ENCODE assay signal across 9 cellular contexts in genomic region chr6:110415297-110415916, GRCh38. TPM values are rescaled to one million over a fixed set of nuclear protein-coding genes. Genes with fewer than 3 reads are reported as not detected.
DNase-seq lines count a peak whose midpoint lies in the region; ATAC-seq and TF ChIP-seq lines count a peak whose summit lies in the region.
"Had no signal": no experiment of that assay in that cellular context is flagged by ENCODE, and none has a peak within 500 bp of the region (broad histone marks: within the 10 kb centered on the region; RNA-seq: fewer than 3 reads in every experiment).

A gene with protein sequence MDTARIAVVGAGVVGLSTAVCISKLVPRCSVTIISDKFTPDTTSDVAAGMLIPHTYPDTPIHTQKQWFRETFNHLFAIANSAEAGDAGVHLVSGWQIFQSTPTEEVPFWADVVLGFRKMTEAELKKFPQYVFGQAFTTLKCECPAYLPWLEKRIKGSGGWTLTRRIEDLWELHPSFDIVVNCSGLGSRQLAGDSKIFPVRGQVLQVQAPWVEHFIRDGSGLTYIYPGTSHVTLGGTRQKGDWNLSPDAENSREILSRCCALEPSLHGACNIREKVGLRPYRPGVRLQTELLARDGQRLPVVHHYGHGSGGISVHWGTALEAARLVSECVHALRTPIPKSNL (minus strand): TSS chr6:110415575. CDS start chr6:110413462, 2,113 bp downstream.

- H3K9me3 Mint-ChIP-seq in memory B cell (no peaks in the 10 kb centered on the region), neural progenitor cell (peaks cover 5% of the 10 kb centered on the region)

- no peak for ATAC-seq in memory B cell (ENCODE audit: low read depth)
- ATAC-seq in HG02840 (IDR thresholded peaks at IDR 0.05; ENCODE audit: low FRiP score, unreplicated experiment), result no peak
- ATAC-seq in HG02610 (IDR thresholded peaks at IDR 0.05; ENCODE audit: unreplicated experiment), result no peak

- no peaks in the 10 kb centered on the region for H3K36me3 Mint-ChIP-seq in memory B cell
- H3K36me3 Mint-ChIP-seq in neural progenitor cell, result no peaks in the 10 kb centered on the region
- H3K36me3 Mint-ChIP-seq: activated naive CD8-positive, alpha-beta T cell had no signal

- H3K27me3 Mint-ChIP-seq in memory B cell (peaks cover 15% of the 10 kb centered on the region), neural progenitor cell (ENCODE audit: insufficient read depth, low read depth) (peaks cover 4% of the 10 kb centered on the region)

- H3K27me3 ChIP-seq in neural progenitor cell, result no peaks in the 10 kb centered on the region

- no peaks in the 10 kb centered on the region for H3K9me3 ChIP-seq in neural progenitor cell (ENCODE audit: low read depth)

- peak; percentile 74 for DNase-seq in Caki2 (ENCODE audit: low read depth)
- DNase-seq in NCI-H446 (lab: John Stamatoyannopoulos, UW), result peak; percentile 60 to 77
- peak; percentile 93 for DNase-seq in cerebellum (ENCODE audit: low spot score)
- no peak for DNase-seq in memory B cell (ENCODE audit: low spot score in 2 of 2)
- DNase-seq in ureter (ENCODE audit: low spot score), result peak; percentile 77
- DNase-seq in neural progenitor cell (ENCODE audit: low spot score), result no peak

- H4K20me1 ChIP-seq in neural progenitor cell (ENCODE audit: low read depth), result no peaks in the 10 kb centered on the region

- H3K4me2 ChIP-seq in neural progenitor cell, result no peak within 1 kb of the TSS

- TF ChIP-seq CTCF in neural progenitor cell (IDR thresholded peaks at IDR 0.05), result no peak

- H3K4me3 Mint-ChIP-seq in memory B cell, result peak within 1 kb of the TSS; percentile 50
- no peak within 1 kb of the TSS for H3K4me3 Mint-ChIP-seq in neural progenitor cell
- H3K4me3 Mint-ChIP-seq: activated naive CD8-positive, alpha-beta T cell had no signal

- H3K36me3 ChIP-seq in neural progenitor cell, result no peaks in the 10 kb centered on the region

- H2AFZ ChIP-seq in neural progenitor cell (replicated peaks), result no peak within 1 kb of the TSS

- H3K4me1 Mint-ChIP-seq in memory B cell (peaks cover 7% of the 10 kb centered on the region), neural progenitor cell (no peaks in the 10 kb centered on the region)

- no peaks in the 10 kb centered on the region for H3F3A ChIP-seq in neural progenitor cell (ENCODE audit: low read depth)

- H3K79me2 ChIP-seq in neural progenitor cell (ENCODE audit: low read depth), result no peaks in the 10 kb centered on the region

- H3K27ac Mint-ChIP-seq in memory B cell (no peak within 1 kb of the TSS), neural progenitor cell (no peak within 1 kb of the TSS)
- H3K27ac Mint-ChIP-seq: activated naive CD8-positive, alpha-beta T cell had no signal

- H3K4me3 ChIP-seq in neural progenitor cell, result no peak within 1 kb of the TSS

- in situ Hi-C loops in Caki2 (cut with HindIII; ENCODE audit: low pct_unique_long_range_greater_than_20kb, low sequenced_read_pairs), result no loop called here

- H3K9ac ChIP-seq in neural progenitor cell, result no peak within 1 kb of the TSS

- H3K27ac ChIP-seq in neural progenitor cell, result no peak within 1 kb of the TSS

- no peaks in the 10 kb centered on the region for H3K4me1 ChIP-seq in neural progenitor cell

RNA-seq across cellular contexts. Expression of the gene that starts here (rescaled TPM):
- 2.1 and 6.9 TPM in 2 replicates for total RNA-seq in Caki2 (2014; rRNA removed; shearing (Covaris generic); ENCODE audit: low replicate concordance)
- 0.45 TPM for total RNA-seq in cerebellum
- total RNA-seq in ureter, result 0.42 TPM
- not detected in 2 replicates for total RNA-seq in neural progenitor cell (ENCODE audit: low replicate concordance)

Comparison
In these comparisons a context has a peak if more than half of its experiments do, and no peak if none do; other contexts are left out.
1. Peak in DNase-seq in cerebellum; RNA of the gene not detected or under 1 TPM.
2. Peak in DNase-seq in ureter; RNA of the gene not detected or under 1 TPM.
3. DNase-seq: peak in Caki2 (single experiment) and NCI-H446 (2 of 2); none in memory B cell (0 of 2) and neural progenitor cell (single experiment).